ENCODE assay signal across 30 cellular contexts in the genomic region with DNA sequence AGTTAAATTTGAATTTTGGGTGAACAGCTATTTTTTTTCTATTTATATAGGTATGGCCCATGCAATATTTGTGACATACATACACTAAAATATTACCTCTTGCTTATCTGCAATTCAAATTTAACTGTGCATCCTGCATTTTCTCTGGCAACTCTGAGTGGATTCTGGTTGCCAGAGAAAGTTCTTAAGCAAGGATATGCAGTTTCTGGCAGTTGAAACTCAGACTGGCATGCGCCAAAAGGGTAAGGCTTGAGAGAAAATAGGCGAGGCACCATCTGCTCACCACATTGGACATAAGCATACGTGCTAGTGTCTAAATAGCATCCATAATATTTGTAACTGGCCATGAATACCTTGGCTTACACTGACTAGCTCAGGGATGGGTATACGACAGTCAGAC.
"Had no signal": no experiment of that assay in that cellular context is flagged by ENCODE, and none has a peak within 500 bp of the region (broad histone marks: within the 10 kb centered on the region; RNA-seq: fewer than 3 reads in every experiment).

No MANE protein-coding gene starts in this region.

- H3K36me3 ChIP-seq: adrenal gland, ascending aorta, brain microvascular endothelial cell, breast epithelium, cardiac muscle cell had no signal

- DNase-seq: activated effector memory CD4-positive, alpha-beta T cell treated with anti-CD3 and anti-CD28 coated beads, Interleukin-2, amount 50 U/mL, for 16 hours; activated effector memory CD4-positive, alpha-beta T cell treated with Interleukin-2 at 50 U/mL for 16 hours; activated gamma-delta T cell; activated gamma-delta T cell treated with Interleukin-2 at 50 U/mL for 16 hours; activated naive CD4-positive, alpha-beta T cell; activated naive CD4-positive, alpha-beta T cell treated with anti-CD3 and anti-CD28 coated beads for 36 hours; activated naive CD4-positive, alpha-beta T cell treated with anti-CD3 and anti-CD28 coated beads, Interleukin-2, amount 10 ng/mL, durations not matched to agents 7 days and 5 days; activated naive CD4-positive, alpha-beta T cell treated with anti-CD3 and anti-CD28 coated beads, Interleukin-2, amount 50 U/mL, for 16 hours; activated naive CD4-positive, alpha-beta T cell treated with Interleukin-2 at 50 U/mL for 16 hours; activated naive CD8-positive, alpha-beta T cell treated with anti-CD3 and anti-CD28 coated beads for 36 hours; activated naive CD8-positive, alpha-beta T cell treated with anti-CD3 and anti-CD28 coated beads, Interleukin-2, amount 10 ng/mL, durations not matched to agents 7 days and 5 days; activated naive CD8-positive, alpha-beta T cell treated with anti-CD3 and anti-CD28 coated beads, Interleukin-2, amount 50 U/mL, for 24 hours; activated T-cell treated with anti-CD3 and anti-CD28 coated beads, Interleukin-2, amount 50 U/mL, for 24 hours; activated T-cell treated with anti-CD3 and anti-CD28 coated beads, Interleukin-2, amount 50 U/mL, for 4 hours; activated T-cell treated with anti-CD3 and anti-CD28 coated beads, Interleukin-2, amount 50 U/mL, for 48 hours; activated T-cell treated with anti-CD3 and anti-CD28 coated beads, Interleukin-2, amount 50 U/mL, for 72 hours; adrenal gland; amniotic stem cell; amygdala; aorta; body of pancreas; brain microvascular endothelial cell; caudate nucleus; central memory CD4-positive, alpha-beta T cell; cerebellar nuclear complex had no signal

- H3K27ac ChIP-seq: adrenal gland, ascending aorta, body of pancreas, brain microvascular endothelial cell, breast epithelium, cardiac muscle cell had no signal

- H3K9me3 ChIP-seq: adrenal gland, ascending aorta, body of pancreas, breast epithelium had no signal

- H3K4me3 ChIP-seq: adrenal gland, ascending aorta, body of pancreas, breast epithelium, cardiac muscle cell had no signal

- H3K27me3 ChIP-seq: adrenal gland, ascending aorta, body of pancreas, brain microvascular endothelial cell, breast epithelium, cardiac muscle cell had no signal

- H3K4me1 ChIP-seq: adrenal gland, ascending aorta, body of pancreas, breast epithelium had no signal

- FAIRE-seq: astrocyte, bronchial epithelial cell had no signal
